9 cellular contexts compared by ENCODE assay signal in genomic region chr3:107956991-107957467, GRCh38.
DNase-seq lines count a peak whose midpoint lies in the region; ATAC-seq and TF ChIP-seq lines count a peak whose summit lies in the region.
"Had no signal": no experiment of that assay in that cellular context is flagged by ENCODE, and none has a peak within 500 bp of the region (broad histone marks: within the 10 kb centered on the region; RNA-seq: fewer than 3 reads in every experiment).

No MANE protein-coding gene starts in this region.

- peak; percentile 85 to 95 (median 94) for ATAC-seq in psoas muscle
- ATAC-seq in HG03469 (IDR thresholded peaks at IDR 0.05; ENCODE audit: unreplicated experiment): no peak
- no peak for ATAC-seq in GM18858 (IDR thresholded peaks at IDR 0.05; ENCODE audit: unreplicated experiment)
- ATAC-seq in HG03460 (IDR thresholded peaks at IDR 0.05; ENCODE audit: unreplicated experiment): no peak

- peaks cover 12% of the 10 kb centered on the region for H3K4me1 ChIP-seq in psoas muscle

- H3K27ac Mint-ChIP-seq in brain: peak overlapping the region in 4 of 5 experiments; percentile 20 to 94 (median 49)
- H3K27ac Mint-ChIP-seq: CD4-positive, CD25-positive, alpha-beta regulatory T cell had no signal

- H3K4me3 ChIP-seq in BJ (ENCODE audit: low read depth, low read length): 0 out of 2 replicates have a peak overlapping the region, but pooled peaks have one; percentile 2
- H3K4me3 ChIP-seq in psoas muscle: peak overlapping the region; percentile 44

- H3K4me1 Mint-ChIP-seq in brain: peaks cover 19% of the 10 kb centered on the region

- peak overlapping the region; percentile 48 for H3K27ac ChIP-seq in psoas muscle

- H3K27me3 Mint-ChIP-seq in brain: no peaks in the 10 kb centered on the region

- intact Hi-C loops in psoas muscle (cut with DNase I): no loop called here

- H3K36me3 Mint-ChIP-seq in brain: no peaks in the 10 kb centered on the region

- H3K27me3 ChIP-seq in BJ (ENCODE audit: control insufficient read depth, insufficient read depth, low read length) (no peaks in the 10 kb centered on the region), psoas muscle (ENCODE audit: insufficient read depth in 3 of 3, low read length in 2 of 3) (no peaks in the 10 kb centered on the region)

- DNase-seq in BJ (ENCODE audit: low read depth) (peak; percentile 71), hepatic stellate cell (ENCODE audit: low spot score) (peak; percentile 7), psoas muscle (peak; percentile 78 to 86), UCSD-AML1 (lab: John Stamatoyannopoulos, UW; ENCODE audit: unreplicated experiment) (no peak)
- DNase-seq: CD4-positive, CD25-positive, alpha-beta regulatory T cell had no signal

- H3K4me3 Mint-ChIP-seq in brain: peak overlapping the region in 2 of 5 experiments; percentile 40 to 63
- H3K4me3 Mint-ChIP-seq: CD4-positive, CD25-positive, alpha-beta regulatory T cell had no signal

- H3K9me3 Mint-ChIP-seq in brain: no peaks in the 10 kb centered on the region

- 4 to 10% (median 5%) methylated on average over 8 of the region's 8 CpGs for WGBS in psoas muscle, 3 donors

- TF ChIP-seq CTCF in BJ (IDR thresholded peaks at IDR 0.05; ENCODE audit: insufficient read depth, low read depth, low read length): no peak
- TF ChIP-seq CTCF in brain (conservative IDR thresholded peaks at IDR 0.05): no peak
- no peak for TF ChIP-seq CTCF in psoas muscle (IDR thresholded peaks at IDR 0.05)

- CTCF ChIA-PET in BJ (lab: Yijun Ruan, JAX): interaction anchor here (0.9 to 2.8 kb wide), 2 partner anchors 12 to 29 kb away, joined by 4 to 10 read pairs; no protein-coding TSS in a partner anchor

- POLR2A ChIA-PET in BJ (lab: Charles Lee): no interaction called here

- H3K9me3 ChIP-seq in psoas muscle: no peaks in the 10 kb centered on the region

- no peaks in the 10 kb centered on the region for H3K36me3 ChIP-seq in BJ (ENCODE audit: control insufficient read depth, insufficient read depth, low read length)
- H3K36me3 ChIP-seq in psoas muscle (ENCODE audit: insufficient read depth in 1 of 2, low read depth in 1 of 2): no peaks in the 10 kb centered on the region

Comparison
In these comparisons a context has a peak if more than half of its experiments do, and no peak if none do; other contexts are left out.
1. ATAC-seq: peak in psoas muscle (4 of 4); none in HG03469 (single experiment), GM18858 (single experiment) and HG03460 (single experiment).